ENCODE assay signal across 10 cellular contexts in the genomic region with DNA sequence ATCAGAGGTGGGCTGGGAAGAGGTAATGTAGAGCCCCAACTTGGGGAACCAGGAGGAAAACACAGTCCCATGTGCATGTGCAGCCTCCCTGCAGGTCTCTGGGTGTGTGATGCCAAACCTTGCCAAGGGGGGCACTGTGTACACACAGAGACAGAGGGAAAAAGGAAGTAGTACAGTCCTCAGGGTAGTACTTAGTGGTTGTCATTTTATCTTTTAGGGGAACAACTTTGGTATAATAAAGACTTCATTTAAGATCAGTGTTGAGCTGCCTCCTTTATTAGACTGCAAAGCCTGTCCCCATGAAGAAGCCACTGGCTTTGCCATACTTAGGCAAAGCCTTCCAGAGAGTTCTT.
DNase-seq lines count a peak whose midpoint lies in the region; ATAC-seq and TF ChIP-seq lines count a peak whose summit lies in the region.
"Had no signal": no experiment of that assay in that cellular context is flagged by ENCODE, and none has a peak within 500 bp of the region (broad histone marks: within the 10 kb centered on the region; RNA-seq: fewer than 3 reads in every experiment).

No MANE protein-coding gene starts in this region.

- ATAC-seq in stimulated activated naive CD8-positive, alpha-beta T cell treated with anti-CD3 and anti-CD28 coated beads, Interleukin-15, Interleukin-2, amounts not matched to agents 100 U/mL and 50 U/mL, for 24 hours = peak; percentile 57
- no peak for ATAC-seq in stimulated activated naive CD8-positive, alpha-beta T cell treated with anti-CD3 and anti-CD28 coated beads, Interleukin-15, amount 100 ng/mL, for 72 hours

- H3K9me3 Mint-ChIP-seq in stimulated activated naive CD8-positive, alpha-beta T cell treated with anti-CD3 and anti-CD28 coated beads, Interleukin-15, amount 100 ng/mL, for 72 hours = no peaks in the 10 kb centered on the region
- H3K9me3 Mint-ChIP-seq: activated naive CD4-positive, alpha-beta T cell treated with anti-CD3 and anti-CD28 coated beads, Interleukin-2, amount 50 U/mL, for 24 hours had no signal

- H3K4me3 ChIP-seq in fibroblast of pulmonary artery (replicated peaks; ENCODE audit: low read depth, low read length) = no peak overlapping the region
- no peak overlapping the region for H3K4me3 ChIP-seq in uterus

- no peak overlapping the region for H3K4me3 Mint-ChIP-seq in stimulated activated naive CD8-positive, alpha-beta T cell treated with anti-CD3 and anti-CD28 coated beads, Interleukin-15, amount 100 ng/mL, for 72 hours
- H3K4me3 Mint-ChIP-seq: activated naive CD4-positive, alpha-beta T cell treated with anti-CD3 and anti-CD28 coated beads, Interleukin-2, amount 50 U/mL, for 24 hours had no signal

- H3K27ac Mint-ChIP-seq in stimulated activated naive CD8-positive, alpha-beta T cell treated with anti-CD3 and anti-CD28 coated beads, Interleukin-15, amount 100 ng/mL, for 72 hours = no peak overlapping the region
- H3K27ac Mint-ChIP-seq: activated naive CD4-positive, alpha-beta T cell treated with anti-CD3 and anti-CD28 coated beads, Interleukin-2, amount 50 U/mL, for 24 hours had no signal

- no peaks in the 10 kb centered on the region for H3K36me3 ChIP-seq in uterus

- H3K4me1 Mint-ChIP-seq in stimulated activated naive CD8-positive, alpha-beta T cell treated with anti-CD3 and anti-CD28 coated beads, Interleukin-15, amount 100 ng/mL, for 72 hours = no peaks in the 10 kb centered on the region
- H3K4me1 Mint-ChIP-seq: activated naive CD4-positive, alpha-beta T cell treated with anti-CD3 and anti-CD28 coated beads, Interleukin-2, amount 50 U/mL, for 24 hours had no signal

- H3K27me3 ChIP-seq in uterus = no peaks in the 10 kb centered on the region

- H3K27me3 Mint-ChIP-seq in stimulated activated naive CD8-positive, alpha-beta T cell treated with anti-CD3 and anti-CD28 coated beads, Interleukin-15, amount 100 ng/mL, for 72 hours = no peaks in the 10 kb centered on the region
- H3K27me3 Mint-ChIP-seq: activated naive CD4-positive, alpha-beta T cell treated with anti-CD3 and anti-CD28 coated beads, Interleukin-2, amount 50 U/mL, for 24 hours had no signal

- no peaks in the 10 kb centered on the region for H3K9me3 ChIP-seq in uterus

- peak; percentile 43 for TF ChIP-seq CTCF in fibroblast of pulmonary artery (IDR thresholded peaks at IDR 0.05; ENCODE audit: low read length, missing control alignments)
- no peak for TF ChIP-seq CTCF in uterus (IDR thresholded peaks at IDR 0.05)

- intact Hi-C loops in uterus (cut with DNase I; ENCODE audit: low total_unique reads) = no loop called here

- no peaks in the 10 kb centered on the region for H3K4me1 ChIP-seq in uterus

- no peak overlapping the region for H3K27ac ChIP-seq in uterus

- DNase-seq in stimulated activated naive CD8-positive, alpha-beta T cell treated with anti-CD3 and anti-CD28 coated beads, Interleukin-15, Interleukin-2, amounts not matched to agents 100 U/mL and 50 U/mL, for 24 hours = no peak
- DNase-seq in stimulated activated naive CD8-positive, alpha-beta T cell treated with anti-CD3 and anti-CD28 coated beads, Interleukin-15, amount 100 ng/mL, for 72 hours = no peak
- DNase-seq in SIG-M5 (lab: John Stamatoyannopoulos, UW) (peak; percentile 22), fibroblast of pulmonary artery (ENCODE audit: low read depth) (peak; percentile 18), NCI-H2171 (lab: John Stamatoyannopoulos, UW) (no peak), uterus (no peak), NCI-H2081 (lab: John Stamatoyannopoulos, UW) (no peak), NCI-H2107 (lab: John Stamatoyannopoulos, UW) (no peak)
- DNase-seq: NCI-H1105 had no signal

- no peak for TF ChIP-seq POLR2A in uterus (IDR thresholded peaks at IDR 0.05)

Comparison
In these comparisons a context has a peak if more than half of its experiments do, and no peak if none do; other contexts are left out.
1. DNase-seq: peak in SIG-M5 (single experiment) and fibroblast of pulmonary artery (single experiment); none in stimulated activated naive CD8-positive, alpha-beta T cell treated with anti-CD3 and anti-CD28 coated beads, Interleukin-15, Interleukin-2, amounts not matched to agents 100 U/mL and 50 U/mL, for 24 hours (single experiment), stimulated activated naive CD8-positive, alpha-beta T cell treated with anti-CD3 and anti-CD28 coated beads, Interleukin-15, amount 100 ng/mL, for 72 hours (0 of 2), NCI-H2171 (single experiment), uterus (0 of 2), NCI-H2081 (0 of 2) and NCI-H2107 (single experiment).